In the genomic region with DNA sequence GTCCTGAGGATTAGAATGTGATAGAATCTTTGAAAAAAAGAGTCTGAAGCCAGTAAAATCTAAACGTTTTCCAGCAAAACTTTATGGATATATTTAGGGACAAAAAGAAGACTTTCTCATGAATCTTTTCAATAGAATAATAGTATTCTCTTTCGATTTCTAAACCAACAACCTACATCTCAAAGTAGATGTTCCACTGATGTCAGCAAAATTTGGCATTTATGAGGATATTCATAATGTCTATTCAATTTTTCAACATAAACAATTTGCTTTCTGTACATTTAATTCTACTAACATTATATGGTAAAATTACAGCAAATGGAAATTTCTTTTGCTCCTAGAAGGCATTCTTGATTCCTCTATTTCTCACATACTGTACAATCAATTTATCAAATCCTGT, we compare ENCODE assay signal across 29 cellular contexts.
"Had no signal": no experiment of that assay in that cellular context is flagged by ENCODE, and none has a peak within 500 bp of the region (broad histone marks: within the 10 kb centered on the region; RNA-seq: fewer than 3 reads in every experiment).

No MANE protein-coding gene starts in this region.

- H3K4me3 ChIP-seq: MG63 had no signal

- DNase-seq: Kasumi-1, MG63, MM.1S, MV-4-11, NCI-H1048, NCI-H1092, NCI-H1092 treated with DMSO at 0.1 percent for 48 hours, NCI-H1417 treated with DMSO at 0.1 percent for 48 hours, NCI-H1436, NCI-H1436 treated with DMSO at 0.1 percent for 48 hours, NCI-H146, NCI-H1694, NCI-H1694 treated with DMSO at 0.1 percent for 48 hours, NCI-H187, NCI-H187 treated with DMSO at 0.1 percent for 48 hours, NCI-H2029, NCI-H2029 treated with DMSO at 0.1 percent for 48 hours, NCI-H2081 treated with DMSO at 0.1 percent for 48 hours, NCI-H2107, NCI-H2171, NCI-H2171 treated with DMSO at 0.1 percent for 48 hours, NCI-H226, NCI-H345, NCI-H446, NCI-H446 treated with DMSO at 0.1 percent for 48 hours, NCI-H510A, NCI-H510A treated with DMSO at 0.1 percent for 48 hours, NCI-H524, NCI-H524 treated with DMSO at 0.1 percent for 48 hours had no signal

- H3K36me3 ChIP-seq: MG63 had no signal

- H3K27me3 ChIP-seq: MG63 had no signal

- H3K9me3 ChIP-seq: MG63 had no signal
